ENCODE assay signal across 28 cellular contexts in the genomic region with DNA sequence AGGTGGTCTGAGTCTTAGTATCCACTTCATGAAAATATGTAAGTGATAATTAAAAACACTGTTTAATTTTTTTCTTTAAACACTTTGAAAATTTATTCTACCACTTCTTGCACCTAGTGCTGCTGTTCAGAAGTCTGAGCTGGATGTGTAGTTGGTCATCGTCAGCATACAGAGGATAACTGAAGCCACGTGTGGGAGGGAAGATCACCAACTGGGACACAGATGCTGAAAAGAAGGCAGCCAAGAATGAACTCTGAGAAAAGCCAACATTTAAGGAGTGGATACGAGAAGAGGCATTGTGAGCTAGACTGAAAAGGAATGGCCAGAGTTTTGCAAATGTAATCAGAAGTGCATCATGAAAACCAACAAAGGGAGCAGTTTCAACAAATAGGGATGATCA. TPM values are rescaled to one million over a fixed set of nuclear protein-coding genes. Genes with fewer than 3 reads are reported as not detected.
"Had no signal": no experiment of that assay in that cellular context is flagged by ENCODE, and none has a peak within 500 bp of the region (broad histone marks: within the 10 kb centered on the region; RNA-seq: fewer than 3 reads in every experiment).

No MANE protein-coding gene starts in this region.

- ATAC-seq: gastrocnemius medialis; heart right ventricle; left lobe of liver; naive thymus-derived CD8-positive, alpha-beta T cell; stimulated activated naive B cell treated with anti-CD40 and anti-IgM and Interleukin-4, amounts not matched to agents 10 μg/mL and 1 μg/mL and 100 μg/mL, for 72 hours; stimulated activated naive CD8-positive, alpha-beta T cell treated with anti-CD3 and anti-CD28 coated beads, Interleukin-15, amount 100 ng/mL, for 72 hours had no signal

- H3K36me3 ChIP-seq: esophagus muscularis mucosa, gastrocnemius medialis, heart right ventricle, ovary, right atrium auricular region, sigmoid colon, tibial nerve had no signal

- H3K27me3 ChIP-seq: dorsolateral prefrontal cortex, esophagus muscularis mucosa, gastrocnemius medialis, ovary, right atrium auricular region, sigmoid colon, testis, tibial nerve had no signal

- H3K27ac ChIP-seq: dorsolateral prefrontal cortex, epithelial cell of prostate, esophagus muscularis mucosa, gastrocnemius medialis, heart right ventricle, ovary, right atrium auricular region, sigmoid colon, skin epidermis, testis, tibial nerve had no signal

- H3K9me3 ChIP-seq: esophagus muscularis mucosa, gastrocnemius medialis, heart right ventricle, ovary, right atrium auricular region, sigmoid colon, testis had no signal

- H3K4me1 ChIP-seq: esophagus muscularis mucosa, gastrocnemius medialis, heart right ventricle, right atrium auricular region, sigmoid colon, testis, tibial nerve had no signal

- DNase-seq: cortex of kidney; dorsolateral prefrontal cortex; effector CD8-positive, alpha-beta T cell; gastrocnemius medialis; heart right ventricle; hypothalamus; kidney glomerular epithelial cell; mammary epithelial cell; naive thymus-derived CD8-positive, alpha-beta T cell; ovary; sigmoid colon; stimulated activated CD4-positive, alpha-beta T cell treated with anti-CD3 and anti-CD28 coated beads, Interleukin-2, amount 100 ng/mL, for 24 hours; stimulated activated CD4-positive, alpha-beta T cell treated with anti-CD3 and anti-CD28 coated beads, Interleukin-4, amount 100 ng/mL, for 4 hours; stimulated activated naive B cell treated with anti-CD40 and anti-IgM and Interleukin-4, amounts not matched to agents 10 μg/mL and 1 μg/mL and 100 μg/mL, for 72 hours; stimulated activated naive CD8-positive, alpha-beta T cell treated with anti-CD3 and anti-CD28 coated beads, Interleukin-15, amount 100 ng/mL, for 72 hours; testis had no signal

- H3K4me3 ChIP-seq: dorsolateral prefrontal cortex, esophagus muscularis mucosa, gastrocnemius medialis, heart right ventricle, ovary, right atrium auricular region, sigmoid colon, skin epidermis, testis, tibial nerve had no signal

RNA-seq across cellular contexts. Expression of gene CLCA4, which starts 24.6 kb away (rescaled TPM):
- total RNA-seq: fibroblast of villous mesenchyme, left lobe of liver, mesenteric fat pad, mononuclear cell, posterior vena cava, right atrium auricular region, tibial nerve had no signal
- polyA plus RNA-seq: naive thymus-derived CD8-positive, alpha-beta T cell; neural cell; ovary had no signal

RNA-seq across cellular contexts. Expression of gene CLCA1, which starts 53.5 kb away (rescaled TPM):
- total RNA-seq: fibroblast of villous mesenchyme; heart right ventricle; lower leg skin; mammary epithelial cell; mononuclear cell; naive thymus-derived CD8-positive, alpha-beta T cell; posterior vena cava; right atrium auricular region; tibial nerve had no signal
- polyA plus RNA-seq: heart right ventricle; mammary epithelial cell; naive thymus-derived CD8-positive, alpha-beta T cell; neural cell; ovary had no signal
